Comparison of ENCODE assay signal across 8 cellular contexts in the genomic region with DNA sequence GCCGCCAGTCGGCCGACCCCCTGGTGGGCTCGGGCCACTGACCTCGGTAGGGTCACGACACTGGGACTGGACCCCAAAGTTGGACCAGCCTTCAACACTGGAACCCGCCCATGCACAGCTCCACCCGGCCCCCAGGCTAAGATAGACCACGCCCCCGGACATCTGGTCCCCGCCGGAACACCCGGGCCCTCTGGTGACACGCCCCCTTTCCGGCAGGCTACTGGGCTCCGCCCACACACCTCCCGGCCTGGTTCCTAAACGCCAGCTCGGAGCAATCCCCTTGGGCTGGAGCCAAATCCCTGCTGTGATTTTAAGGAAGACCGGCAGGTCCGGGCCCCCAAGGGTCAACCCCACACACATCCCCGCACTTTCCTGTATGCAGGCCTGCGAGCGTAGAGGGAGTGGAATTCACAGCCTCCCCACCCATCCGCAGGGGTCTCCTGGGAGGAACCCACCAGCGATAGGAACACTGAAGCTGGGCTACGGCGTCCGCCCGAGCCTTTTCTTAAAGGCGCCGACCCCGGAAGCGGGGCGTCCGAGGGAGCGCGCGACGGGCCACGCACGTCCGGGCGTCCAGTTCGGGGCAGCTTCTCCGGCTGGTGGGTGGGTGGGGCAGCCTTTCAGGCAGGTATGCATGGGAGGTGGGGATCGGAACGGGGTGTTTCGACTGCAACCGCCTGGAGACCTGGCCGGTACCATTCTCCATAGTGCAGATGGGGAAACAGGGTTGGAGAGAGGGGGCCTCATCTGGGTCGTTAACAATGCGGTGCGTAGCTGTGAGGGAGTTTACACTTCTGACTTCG. TPM values are rescaled to one million over a fixed set of nuclear protein-coding genes. Genes with fewer than 3 reads are reported as not detected.
DNase-seq lines count a peak whose midpoint lies in the region; ATAC-seq and TF ChIP-seq lines count a peak whose summit lies in the region.

HEMK1 (plus strand) TSS at position 576 of the 803 bp plus-strand sequence. CDS start 1,583 bp downstream, outside the sequence.

- POLR2A ChIA-PET in IMR-90 (lab: Charles Lee; ENCODE audit: unreplicated experiment) = interaction anchor here (0.6 to 1.6 kb wide), 5 partner anchors 42 to 1372 kb away, joined by 3 to 8 read pairs (median 3); partner anchors contain the start of genes CISH and RRP9
- POLR2A ChIA-PET in PC-3 (lab: Charles Lee; ENCODE audit: unreplicated experiment) = interaction anchor here (0.6 to 0.9 kb wide), 3 partner anchors 12 to 1972 kb away, joined by 3 to 9 read pairs (median 5); partner anchors contain the start of gene CISH

- peak within 1 kb of the TSS; percentile 92 for H4K5ac ChIP-seq in IMR-90 (ENCODE audit: low read depth, low read length)

- peak; percentile 70 for ATAC-seq in GM21528 (IDR thresholded peaks at IDR 0.05; ENCODE audit: low FRiP score, unreplicated experiment)
- ATAC-seq in IMR-90 (ENCODE audit: low read depth) = peak; percentile 81
- peak; percentile 71 for ATAC-seq in PC-3

- peak within 1 kb of the TSS; percentile 78 for H3K4me3 ChIP-seq in IMR-90 (ENCODE audit: insufficient read depth, low read depth, low read length)
- peak within 1 kb of the TSS; percentile 79 for H3K4me3 ChIP-seq in PC-3 (ENCODE audit: low read length)

- dilution Hi-C loops in IMR-90 (cut with HindIII; ENCODE audit: low sequenced_read_pairs, unreplicated experiment) = no loop called here

- H2BK20ac ChIP-seq in IMR-90 (ENCODE audit: low read depth, low read length) = peak within 1 kb of the TSS; percentile 58; the same call in 1 of the 2 replicates

- intact Hi-C loops in IMR-90 (cut with micrococcal nuclease) = loop anchor here (1.0 to 5.0 kb wide), 2 partner anchors 816 to 1103 kb away; partner anchors contain the start of genes MANF and TEX264
- intact Hi-C loops in PC-3 (cut with micrococcal nuclease) = loop anchor here (1.0 kb wide), 1 partner anchor 43 kb away; no protein-coding TSS in a partner anchor

- peak within 1 kb of the TSS; percentile 86 for H2AK5ac ChIP-seq in IMR-90 (ENCODE audit: low read depth, low read length)

- H3K9me2 ChIP-seq in PC-3 (replicated peaks; ENCODE audit: low read length) = no peaks in the 10 kb centered on the region

- H3K27ac ChIP-seq in IMR-90 (ENCODE audit: insufficient read depth, low read length) = peak within 1 kb of the TSS; percentile 96
- peak within 1 kb of the TSS; percentile 31 for H3K27ac ChIP-seq in PC-3 (ENCODE audit: low read length)
- peak within 1 kb of the TSS; percentile 75 for H3K27ac ChIP-seq in epithelial cell of prostate

- in situ Hi-C loops in IMR-90 (cut with MboI; ENCODE audit: low sequenced_read_pairs) = no loop called here

- H3K23ac ChIP-seq in IMR-90 (ENCODE audit: low read depth, low read length) = peak within 1 kb of the TSS; percentile 87

- H3F3A ChIP-seq in PC-3 (ENCODE audit: low read length, unreplicated experiment) = peaks cover 4% of the 10 kb centered on the region

- peak within 1 kb of the TSS; percentile 95 to 99 for H4K8ac ChIP-seq in IMR-90 (ENCODE audit: low read depth in 2 of 2, low read length in 2 of 2)

- TF ChIP-seq POLR2A in IMR-90 (IDR thresholded peaks at IDR 0.05; ENCODE audit: low read depth, low read length) = peak; percentile 69

- no TSS peak for BruUV-seq in IMR-90 (replicated peaks; lab: Mats Ljungman, UMichigan)
- no TSS peak for BruUV-seq in PC-3 (replicated peaks; lab: Mats Ljungman, UMichigan)

- peak within 1 kb of the TSS; percentile 74 for H2AK9ac ChIP-seq in IMR-90 (replicated peaks; ENCODE audit: low read depth, low read length, poor library complexity)

- H3K14ac ChIP-seq in IMR-90 (replicated peaks; ENCODE audit: low read depth, low read length) = peak within 1 kb of the TSS; percentile 99

- peaks cover 8% of the 10 kb centered on the region for H3K9me1 ChIP-seq in IMR-90 (ENCODE audit: insufficient read depth, low read length)

- peaks cover 11% of the 10 kb centered on the region for H3K79me2 ChIP-seq in PC-3 (ENCODE audit: low read length)

- H2BK5ac ChIP-seq in IMR-90 (ENCODE audit: low read depth, low read length, poor library complexity, severe bottlenecking) = peak within 1 kb of the TSS; percentile 88

- peak within 1 kb of the TSS; percentile 97 for H3K56ac ChIP-seq in IMR-90 (ENCODE audit: extremely low read depth, insufficient read depth, low read length)

- peak within 1 kb of the TSS; percentile 92 for H3K9ac ChIP-seq in IMR-90 (ENCODE audit: low read depth, low read length)
- H3K9ac ChIP-seq in PC-3 (ENCODE audit: low read length) = peak within 1 kb of the TSS; percentile 89

- peak within 1 kb of the TSS; percentile 98 for H4K91ac ChIP-seq in IMR-90 (ENCODE audit: insufficient read depth, low read depth, low read length)

- H3K18ac ChIP-seq in IMR-90 (ENCODE audit: low read depth, low read length) = peak within 1 kb of the TSS; percentile 81; the same call in 1 of the 2 replicates

- H3K27me3 ChIP-seq in IMR-90 (ENCODE audit: control insufficient read depth, insufficient read depth, low read length) = no peaks in the 10 kb centered on the region
- no peaks in the 10 kb centered on the region for H3K27me3 ChIP-seq in PC-3 (ENCODE audit: low read length)

- DNase-seq in DMS 273 treated with DMSO at 0.1 percent for 48 hours (lab: John Stamatoyannopoulos, UW) (peak; percentile 76), IMR-90 (peak; percentile 91), PC-3 (peak; percentile 96), epithelial cell of prostate (ENCODE audit: low read depth, low spot score) (peak; percentile 60), mucosa of gallbladder (ENCODE audit: low spot score) (peak; percentile 98)
- DNase-seq in activated T-cell treated with anti-CD3 and anti-CD28 coated beads, Interleukin-2, amount 50 U/mL, for 1 hour = peak; percentile 90
- peak; percentile 85 to 89 for DNase-seq in stimulated activated CD8-positive, alpha-beta memory T cell treated with anti-CD3 and anti-CD28 coated beads, Interleukin-4, amount 100 ng/mL, for 4 hours (ENCODE audit: low read depth in 2 of 2, low spot score in 1 of 2)

- H2BK120ac ChIP-seq in IMR-90 (ENCODE audit: low read depth, low read length) = peak within 1 kb of the TSS; percentile 81

- H3K4ac ChIP-seq in IMR-90 (ENCODE audit: low read depth, low read length) = peak within 1 kb of the TSS; percentile 94

- WGBS in IMR-90 (ENCODE audit: extremely low coverage in 2 of 2, insufficient read length in 1 of 2), 2 experiments = 1% methylated on average over 23 of the region's 55 CpGs; no CpG with 5 or more reads in 1 of the 2 experiments

- H3K4me2 ChIP-seq in IMR-90 (ENCODE audit: low read depth, low read length) (peak within 1 kb of the TSS; percentile 91), PC-3 (ENCODE audit: low read length) (peak within 1 kb of the TSS; percentile 88)

- CTCF ChIA-PET in IMR-90 (lab: Yijun Ruan, JAX) = interaction anchor here (2.0 to 3.5 kb wide), 2 partner anchors 44 to 47 kb away, joined by 6 to 17 read pairs; partner anchors contain the start of gene MAPKAPK3
- CTCF ChIA-PET in PC-3 (lab: Charles Lee) = interaction anchor here (1.0 kb wide), 1 partner anchor 821 kb away, joined by 3 read pairs; no protein-coding TSS in a partner anchor

- no peak for TF ChIP-seq RAD21 in IMR-90 (IDR thresholded peaks at IDR 0.05; ENCODE audit: low read length)

- peaks cover 11% of the 10 kb centered on the region; the same call in 1 of the 2 replicates for H3K36me3 ChIP-seq in IMR-90 (ENCODE audit: control insufficient read depth, insufficient read depth, low read length)
- H3K36me3 ChIP-seq in PC-3 (ENCODE audit: low read depth, low read length) = peaks cover 3% of the 10 kb centered on the region; the same call in 1 of the 2 replicates

- TF ChIP-seq CTCF in IMR-90 (conservative IDR thresholded peaks at IDR 0.05; ENCODE audit: low read depth, low read length) (no peak), PC-3 (conservative IDR thresholded peaks at IDR 0.05; ENCODE audit: low read depth, low read length) (no peak)

- peak within 1 kb of the TSS; percentile 98 for H2AFZ ChIP-seq in IMR-90 (replicated peaks; ENCODE audit: low read length, poor library complexity)
- peak within 1 kb of the TSS; percentile 90 for H2AFZ ChIP-seq in PC-3 (ENCODE audit: low read length)

- H3K79me1 ChIP-seq in IMR-90 (ENCODE audit: low read depth in 1 of 2, low read length in 2 of 2) = peaks cover 18 to 43% of the 10 kb centered on the region in 2 experiments; a peak in 3 of 4 replicates

- H4K20me1 ChIP-seq in IMR-90 (ENCODE audit: insufficient read depth, low read length) (no peaks in the 10 kb centered on the region), PC-3 (ENCODE audit: low read length) (no peaks in the 10 kb centered on the region)

- H3K9me3 ChIP-seq in IMR-90 (ENCODE audit: control insufficient read depth, insufficient read depth, low read length) = no peaks in the 10 kb centered on the region
- no peaks in the 10 kb centered on the region for H3K9me3 ChIP-seq in PC-3 (ENCODE audit: low read length)

- H3K4me1 ChIP-seq in IMR-90 (ENCODE audit: control insufficient read depth, insufficient read depth, low read length) (peaks cover 5% of the 10 kb centered on the region), PC-3 (ENCODE audit: insufficient read depth, low read length) (peaks cover 22% of the 10 kb centered on the region; the same call in 1 of the 2 replicates)

- H2BK15ac ChIP-seq in IMR-90 (ENCODE audit: low read depth, low read length) = peak within 1 kb of the TSS; percentile 94; the same call in 2 of the 3 replicates

TF ChIP-seq in IMR-90, 13 proteins besides CTCF, POLR2A, EP300 and RAD21 (continues in another document):
- TF ChIP-seq, protein P1, sequence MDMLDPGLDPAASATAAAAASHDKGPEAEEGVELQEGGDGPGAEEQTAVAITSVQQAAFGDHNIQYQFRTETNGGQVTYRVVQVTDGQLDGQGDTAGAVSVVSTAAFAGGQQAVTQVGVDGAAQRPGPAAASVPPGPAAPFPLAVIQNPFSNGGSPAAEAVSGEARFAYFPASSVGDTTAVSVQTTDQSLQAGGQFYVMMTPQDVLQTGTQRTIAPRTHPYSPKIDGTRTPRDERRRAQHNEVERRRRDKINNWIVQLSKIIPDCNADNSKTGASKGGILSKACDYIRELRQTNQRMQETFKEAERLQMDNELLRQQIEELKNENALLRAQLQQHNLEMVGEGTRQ (IDR thresholded peaks at IDR 0.05; ENCODE audit: low read depth, low read length) = no peak
- no peak for TF ChIP-seq CEBPB (IDR thresholded peaks at IDR 0.05; ENCODE audit: low read depth, low read length)
- TF ChIP-seq MAZ (IDR thresholded peaks at IDR 0.05; ENCODE audit: borderline replicate concordance, low read depth, low read length) = peak; percentile 92
- no peak for TF ChIP-seq FOS (IDR thresholded peaks at IDR 0.05; ENCODE audit: low read depth, low read length)
- peak; percentile 16; the same call in 1 of the 2 replicates for TF ChIP-seq MXI1 (IDR thresholded peaks at IDR 0.05; ENCODE audit: borderline replicate concordance, low read depth, low read length)
- no peak for TF ChIP-seq SMC3 (IDR thresholded peaks at IDR 0.05; ENCODE audit: low read depth, low read length)
- TF ChIP-seq RCOR1 (IDR thresholded peaks at IDR 0.05; ENCODE audit: insufficient replicate concordance, low read length) = peak; percentile 37
- TF ChIP-seq RFX5 (IDR thresholded peaks at IDR 0.05; ENCODE audit: low read depth, low read length) = no peak

RNA-seq across cellular contexts. Expression of gene HEMK1, which starts in this region (rescaled TPM):
- 12.5 and 17.2 TPM in 2 replicates for total RNA-seq in IMR-90 (2012; rRNA removed)
- 20.6 and 20.8 TPM in 2 replicates for polyA plus RNA-seq in IMR-90 (2012; rRNA removed)
- 15.0 and 16.7 TPM in 2 replicates for polyA plus RNA-seq in IMR-90 (2012; cell fraction: cytosol; rRNA removed)
- 99.7 and 105 TPM in 2 replicates for polyA plus RNA-seq in IMR-90 (2012; cell fraction: nucleus; rRNA removed; ENCODE audit: low replicate concordance)
- 20.3 and 22.2 TPM in 2 replicates for total RNA-seq in PC-3 (2014; rRNA removed)
- total RNA-seq in mucosa of gallbladder = 29.3 TPM

Comparison
In these comparisons a context has a peak if more than half of its experiments do, and no peak if none do; other contexts are left out.
1. Peak in every context shown above with its lines: DNase-seq, ATAC-seq, H3K4me3 ChIP-seq and H3K27ac ChIP-seq.
2. H3K27ac ChIP-seq: peak in every context shown above with its lines; median percentile 96 in IMR-90; 75 in epithelial cell of prostate; 31 in PC-3.